Comparison of ENCODE assay signal across 1 cellular context in genomic region chr3:57692404-57693191, GRCh38.
A peak's percentile ranks its signal among the peaks of the same experiment; 100 is the strongest.
TF ChIP-seq lines count a peak whose summit lies in the region.

TSS of gene DENND6A (minus strand) at chr3:57693077. CDS start at chr3:57693018, 59 bp downstream.

TF ChIP-seq in HEK293, 187 proteins besides CTCF, POLR2A, EP300 and RAD21 (continued from another document):
- peak; percentile 56 for TF ChIP-seq ZNF561 (tag by site-specific recombination; IDR thresholded peaks at IDR 0.05; ENCODE audit: borderline replicate concordance)
- no peak for TF ChIP-seq ZBTB7A (tag by site-specific recombination; IDR thresholded peaks at IDR 0.05; ENCODE audit: low read depth)
- TF ChIP-seq ZNF248 (tag by site-specific recombination; IDR thresholded peaks at IDR 0.05) = no peak
- TF ChIP-seq REST (tag by site-specific recombination; IDR thresholded peaks at IDR 0.05) = no peak
- TF ChIP-seq ZSCAN5A (tag by site-specific recombination; IDR thresholded peaks at IDR 0.05) = peak; percentile 82; the same call in 1 of the 2 replicates
- TF ChIP-seq KLF1 (tag by site-specific recombination; IDR thresholded peaks at IDR 0.05) = peak; percentile 64
- peak; percentile 93 for TF ChIP-seq ZSCAN30 (tag by site-specific recombination; IDR thresholded peaks at IDR 0.05)
- TF ChIP-seq ZNF146 (tag by site-specific recombination; IDR thresholded peaks at IDR 0.05) = 0 out of 2 replicates have a peak, but pooled peaks have one; percentile 13
- no peak for TF ChIP-seq ZFP41 (tag by site-specific recombination; IDR thresholded peaks at IDR 0.05; ENCODE audit: borderline replicate concordance)
- TF ChIP-seq ZBTB44 (tag by site-specific recombination; IDR thresholded peaks at IDR 0.05) = no peak
- TF ChIP-seq ZNF629 (tag by site-specific recombination; IDR thresholded peaks at IDR 0.05) = peak; percentile 57; the same call in 1 of the 2 replicates
- TF ChIP-seq KLF8 (tag by site-specific recombination; IDR thresholded peaks at IDR 0.05) = peak; percentile 80; the same call in 1 of the 2 replicates
- TF ChIP-seq ZBTB8A (tag by site-specific recombination; IDR thresholded peaks at IDR 0.05) = peak; percentile 41
- TF ChIP-seq ZFHX2 (tag by site-specific recombination; conservative IDR thresholded peaks at IDR 0.05) = peak; percentile 81
- TF ChIP-seq ZBTB48 (tag by site-specific recombination; IDR thresholded peaks at IDR 0.05) = peak; percentile 60
- TF ChIP-seq YY2 (tag by site-specific recombination; IDR thresholded peaks at IDR 0.05) = no peak
- TF ChIP-seq PBX3 (CRISPR knock-in tag; IDR thresholded peaks at IDR 0.05) = peak; percentile 87
- 0 out of 2 replicates have a peak, but pooled peaks have one; percentile 50 for TF ChIP-seq KLF10 (tag by site-specific recombination; IDR thresholded peaks at IDR 0.05)
- TF ChIP-seq ZNF660 (tag by site-specific recombination; IDR thresholded peaks at IDR 0.05) = peak; percentile 34
- peak; percentile 52; the same call in 1 of the 2 replicates for TF ChIP-seq ZNF596 (tag by site-specific recombination; IDR thresholded peaks at IDR 0.05)
- no peak for TF ChIP-seq ZNF677 (tag by site-specific recombination; IDR thresholded peaks at IDR 0.05)
- peak; percentile 50 for TF ChIP-seq ZNF398 (tag by site-specific recombination; IDR thresholded peaks at IDR 0.05)
- TF ChIP-seq ZNF341 (tag by site-specific recombination; IDR thresholded peaks at IDR 0.05; ENCODE audit: low read depth) = peak; percentile 86
- no peak for TF ChIP-seq ZNF140 (tag by site-specific recombination; IDR thresholded peaks at IDR 0.05)
- peak; percentile 79 for TF ChIP-seq ZBTB26 (tag by site-specific recombination; optimal IDR thresholded peaks at IDR 0.05)
- TF ChIP-seq ZNF785 (tag by site-specific recombination; IDR thresholded peaks at IDR 0.05) = peak; percentile 40; the same call in 1 of the 2 replicates
- TF ChIP-seq PATZ1 (tag by site-specific recombination; IDR thresholded peaks at IDR 0.05) = peak; percentile 74
- TF ChIP-seq AEBP2 (tag by site-specific recombination; IDR thresholded peaks at IDR 0.05; ENCODE audit: borderline replicate concordance) = no peak
- TF ChIP-seq GLIS2 (tag by site-specific recombination; IDR thresholded peaks at IDR 0.05) = peak; percentile 68; the same call in 1 of the 2 replicates
- no peak for TF ChIP-seq ZNF621 (tag by site-specific recombination; IDR thresholded peaks at IDR 0.05)
- TF ChIP-seq SP7 (tag by site-specific recombination; IDR thresholded peaks at IDR 0.05) = peak; percentile 43; the same call in 1 of the 2 replicates
- TF ChIP-seq ZNF513 (tag by site-specific recombination; IDR thresholded peaks at IDR 0.05) = peak; percentile 49; the same call in 1 of the 2 replicates
- peak; percentile 49; the same call in 1 of the 2 replicates for TF ChIP-seq KLF16 (tag by site-specific recombination; IDR thresholded peaks at IDR 0.05)
- peak; percentile 24; the same call in 1 of the 2 replicates for TF ChIP-seq ZNF335 (tag by site-specific recombination; conservative IDR thresholded peaks at IDR 0.05)
- TF ChIP-seq ZXDB (tag by site-specific recombination; IDR thresholded peaks at IDR 0.05) = peak; percentile 62; the same call in 1 of the 2 replicates
